10 cellular contexts compared by ENCODE assay signal in the genomic region with DNA sequence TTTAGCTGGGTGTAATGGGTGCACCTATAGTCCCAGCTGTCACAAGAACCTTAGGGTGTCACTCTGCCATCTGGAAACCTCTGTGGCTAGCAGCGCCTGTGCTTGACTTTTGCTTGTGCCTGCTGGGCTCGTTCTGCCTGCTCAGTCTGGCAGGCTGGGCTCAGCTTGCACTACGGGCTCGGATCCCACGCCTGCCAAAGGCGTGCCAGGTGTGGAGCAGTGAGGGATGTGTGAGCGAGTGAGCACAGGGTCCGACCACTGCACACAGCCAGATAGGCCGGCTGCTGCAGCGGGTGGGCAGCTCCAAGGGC. TPM values are rescaled to one million over a fixed set of nuclear protein-coding genes. Genes with fewer than 3 reads are reported as not detected.
A peak's percentile ranks its signal among the peaks of the same experiment; 100 is the strongest.
DNase-seq lines count a peak whose midpoint lies in the region; ATAC-seq and TF ChIP-seq lines count a peak whose summit lies in the region.
"Had no signal": no experiment of that assay in that cellular context is flagged by ENCODE, and none has a peak within 500 bp of the region (broad histone marks: within the 10 kb centered on the region; RNA-seq: fewer than 3 reads in every experiment).

No MANE protein-coding gene starts in this region.

- H3K36me3 ChIP-seq in psoas muscle (ENCODE audit: insufficient read depth in 1 of 2, low read depth in 1 of 2) (no peaks in the 10 kb centered on the region), body of pancreas (replicated peaks in 1 of 2; ENCODE audit: insufficient read depth in 1 of 2, low read depth in 2 of 2) (no peaks in the 10 kb centered on the region)

- TF ChIP-seq CTCF in fibroblast of villous mesenchyme (IDR thresholded peaks at IDR 0.05; ENCODE audit: insufficient read depth, low read depth, low read length) (no peak), psoas muscle (IDR thresholded peaks at IDR 0.05) (no peak), body of pancreas (IDR thresholded peaks at IDR 0.05) (no peak)

- H3K9me3 ChIP-seq in psoas muscle (no peaks in the 10 kb centered on the region), body of pancreas (no peaks in the 10 kb centered on the region)
- H3K9me3 ChIP-seq: Caco-2 had no signal

- H3K27me3 ChIP-seq in psoas muscle (ENCODE audit: insufficient read depth in 3 of 3, low read length in 2 of 3) (no peaks in the 10 kb centered on the region), body of pancreas (no peaks in the 10 kb centered on the region)

- intact Hi-C loops in psoas muscle (cut with DNase I) (no loop called here), body of pancreas (cut with DNase I) (no loop called here), Right ventricle myocardium superior (cut with DNase I) (no loop called here)

- H3K4me3 ChIP-seq in fibroblast of villous mesenchyme (ENCODE audit: low read depth, low read length), result peak overlapping the region; percentile 21
- no peak overlapping the region for H3K4me3 ChIP-seq in psoas muscle
- H3K4me3 ChIP-seq in body of pancreas, result no peak overlapping the region

- H3K27ac ChIP-seq in psoas muscle, result peak overlapping the region; percentile 58
- H3K27ac ChIP-seq in body of pancreas, result peak overlapping the region in 1 of 4 donors; percentile 37

- DNase-seq in NCI-H2171 (lab: John Stamatoyannopoulos, UW), result peak; percentile 33
- no peak for DNase-seq in fibroblast of villous mesenchyme (ENCODE audit: low read depth)
- DNase-seq in psoas muscle, result no peak
- DNase-seq in body of pancreas, result no peak
- no peak for DNase-seq in NCI-H2029 (lab: John Stamatoyannopoulos, UW)
- no peak for DNase-seq in Right ventricle myocardium superior
- no peak for DNase-seq in activated CD4-positive, alpha-beta T cell treated with anti-CD3 and anti-CD28 coated beads for 4 hours
- DNase-seq: Caco-2; effector CD4-positive, alpha-beta T cell had no signal

- no peak for TF ChIP-seq POLR2A in body of pancreas (IDR thresholded peaks at IDR 0.05)

- WGBS in psoas muscle, 3 donors, result 81 to 89% (median 85%) methylated on average over 10 of the region's 10 CpGs
- WGBS in body of pancreas, 2 donors, result 81 to 82% methylated on average over 6 to 10 of the region's 10 CpGs

- H3K4me1 ChIP-seq in psoas muscle (peaks cover 12% of the 10 kb centered on the region), body of pancreas (peaks cover 12% of the 10 kb centered on the region)
- H3K4me1 ChIP-seq: Caco-2 had no signal

- peak; percentile 4 for ATAC-seq in GM21737 (IDR thresholded peaks at IDR 0.05; ENCODE audit: unreplicated experiment)
- no peak for ATAC-seq in psoas muscle
- ATAC-seq in body of pancreas, result no peak
- ATAC-seq in Right ventricle myocardium superior (ENCODE audit: poor library complexity), result no peak

RNA-seq across cellular contexts. Expression of a gene that starts 2.8 kb away (rescaled TPM):
- 6.9 and 10.0 TPM in 2 replicates for total RNA-seq in fibroblast of villous mesenchyme
- total RNA-seq in psoas muscle, result 100 to 1,000 TPM in 1 of 4 donors, 10 to 100 TPM in 3; 80.3 to 102 (median 95.6) TPM
- polyA plus RNA-seq in psoas muscle, result 100 to 1,000 TPM; 134 to 246 (median 156) TPM
- 10 to 100 TPM; 12.2 to 21.8 TPM for total RNA-seq in body of pancreas
- 57.0 TPM for total RNA-seq in Right ventricle myocardium superior

RNA-seq across cellular contexts. Expression of a gene that starts 14.7 kb away (rescaled TPM):
- total RNA-seq in fibroblast of villous mesenchyme (17.4 and 24.6 TPM in 2 replicates), psoas muscle (100 to 1,000 TPM in 3 of 4 donors, 10 to 100 TPM in 1; 84.4 to 218 (median 145) TPM), body of pancreas (10 to 100 TPM; 25.2 to 30.3 TPM), Right ventricle myocardium superior (73.5 TPM)
- 100 to 1,000 TPM in 2 of 3 donors, 10 to 100 TPM in 1; 93.0 to 312 (median 182) TPM for polyA plus RNA-seq in psoas muscle

RNA-seq across cellular contexts. Expression of a gene that starts 49.8 kb away (rescaled TPM):
- total RNA-seq in fibroblast of villous mesenchyme, result 6.0 and 8.1 TPM in 2 replicates
- total RNA-seq in psoas muscle, result 1 to 10 TPM; 3.1 to 4.6 (median 4.3) TPM
- 1 to 10 TPM; 2.5 to 5.5 (median 4.2) TPM for polyA plus RNA-seq in psoas muscle
- total RNA-seq in body of pancreas, result 1 to 10 TPM; 2.0 to 3.9 TPM
- 7.4 TPM for total RNA-seq in Right ventricle myocardium superior
